ENCODE assay signal across 8 cellular contexts in genomic region chr10:8171008-8171407, GRCh38.
"Had no signal": no experiment of that assay in that cellular context is flagged by ENCODE, and none has a peak within 500 bp of the region (broad histone marks: within the 10 kb centered on the region; RNA-seq: fewer than 3 reads in every experiment).

No MANE protein-coding gene starts in this region.

- H3K4me3 ChIP-seq: GM12878 had no signal

- ATAC-seq: GM12878 had no signal

- DNase-seq: GDM1, GF-D8 had no signal

- FAIRE-seq: G401.6, GM12878, GM12891, GM12892, GM18507, GM19239 had no signal
